In the genomic region with DNA sequence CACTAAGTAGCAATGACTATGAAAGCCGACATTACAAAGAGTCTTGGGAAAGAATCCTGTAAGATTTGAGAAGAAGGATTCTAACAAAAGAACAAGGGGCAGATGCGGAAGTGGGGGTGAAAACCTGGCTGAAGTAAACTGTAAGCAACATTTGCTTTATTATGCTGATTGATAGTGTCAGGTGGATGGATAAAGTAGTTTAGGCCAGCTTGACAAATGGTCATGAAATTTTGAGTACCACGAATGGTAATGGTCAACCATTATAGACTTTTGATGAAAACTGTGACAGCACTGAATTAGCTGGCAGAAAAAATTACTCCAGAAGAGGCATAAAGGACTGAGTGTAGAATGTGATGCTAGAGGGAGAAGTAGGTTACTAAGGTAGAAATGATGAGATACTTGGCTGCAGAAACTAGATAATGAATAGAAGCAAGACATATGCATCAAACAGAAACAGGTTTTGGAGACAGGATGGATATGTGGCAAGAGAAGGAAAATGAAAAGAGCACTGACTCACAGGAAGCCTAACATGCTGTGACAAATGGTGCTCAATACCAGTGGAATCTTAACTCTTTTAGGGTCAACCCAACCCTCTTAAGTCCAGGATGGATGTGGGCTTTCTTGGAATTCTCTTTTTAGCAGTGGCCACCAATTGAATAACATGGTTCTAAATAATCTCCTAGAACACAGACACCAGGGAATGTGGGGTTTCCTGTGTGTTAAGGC, we compare ENCODE assay signal across 11 cellular contexts. TPM values are rescaled to one million over a fixed set of nuclear protein-coding genes. Genes with fewer than 3 reads are reported as not detected.
DNase-seq lines count a peak whose midpoint lies in the region; ATAC-seq, FAIRE-seq and TF ChIP-seq lines count a peak whose summit lies in the region.
"Had no signal": no experiment of that assay in that cellular context is flagged by ENCODE, and none has a peak within 500 bp of the region (broad histone marks: within the 10 kb centered on the region; RNA-seq: fewer than 3 reads in every experiment).

No MANE protein-coding gene starts in this region.

- H3K9ac ChIP-seq in astrocyte (ENCODE audit: low read length), result no peak overlapping the region

- BruUV-seq in OCI-LY7 (replicated peaks; lab: Mats Ljungman, UMichigan), result no TSS peak

- no peak overlapping the region for H3K27ac ChIP-seq in astrocyte (ENCODE audit: low read depth, low read length)
- H3K27ac ChIP-seq in OCI-LY7 (ENCODE audit: low read depth, low read length, poor library complexity, severe bottlenecking), result no peak overlapping the region

- H3K36me3 Mint-ChIP-seq in astrocyte (ENCODE audit: low read depth, unreplicated experiment), result peaks cover 5% of the 10 kb centered on the region

- peaks cover 18% of the 10 kb centered on the region for H3K4me1 Mint-ChIP-seq in astrocyte (ENCODE audit: low read depth, unreplicated experiment)

- ATAC-seq in left ventricle myocardium superior, result no peak
- ATAC-seq: left lobe of liver had no signal

- CTCF ChIA-PET in OCI-LY7 (lab: Charles Lee; ENCODE audit: unreplicated experiment), result no interaction called here

- H3K36me3 ChIP-seq in astrocyte (ENCODE audit: insufficient read depth, low read length) (peaks cover 12% of the 10 kb centered on the region), OCI-LY7 (ENCODE audit: insufficient read depth, low read length) (peaks cover 91% of the 10 kb centered on the region)

- H3K4me1 ChIP-seq in astrocyte (ENCODE audit: insufficient read depth, low read length) (peaks cover 8% of the 10 kb centered on the region), OCI-LY7 (ENCODE audit: insufficient read depth, low read length, poor library complexity, severe bottlenecking) (peaks cover 8% of the 10 kb centered on the region)

- no peak overlapping the region for H3K27ac Mint-ChIP-seq in astrocyte (ENCODE audit: unreplicated experiment)

- H3K4me3 ChIP-seq in astrocyte (ENCODE audit: insufficient read depth, low read depth, low read length), result no peak overlapping the region
- H3K4me3 ChIP-seq in OCI-LY7 (ENCODE audit: low read depth, low read length, poor library complexity, severe bottlenecking), result no peak overlapping the region

- H3K4me2 ChIP-seq in astrocyte (ENCODE audit: low read length), result peak overlapping the region; percentile 39
- H3K4me2 ChIP-seq in OCI-LY7 (ENCODE audit: low read length), result no peak overlapping the region

- H2AFZ ChIP-seq in astrocyte (ENCODE audit: low read depth, low read length) (no peak overlapping the region), OCI-LY7 (ENCODE audit: low read length) (no peak overlapping the region)

- intact Hi-C loops in OCI-LY7 (cut with micrococcal nuclease; ENCODE audit: unreplicated experiment), result no loop called here
- intact Hi-C loops in left ventricle myocardium superior (cut with micrococcal nuclease), result no loop called here

- H3K4me3 Mint-ChIP-seq in astrocyte (ENCODE audit: unreplicated experiment), result no peak overlapping the region

- peaks cover 3% of the 10 kb centered on the region for H3K9me3 Mint-ChIP-seq in astrocyte (ENCODE audit: unreplicated experiment)

- peak; percentile 17 for DNase-seq in Ammon's horn (ENCODE audit: low spot score)
- peak; percentile 27 for DNase-seq in HPDE6-E6E7 (ENCODE audit: extremely low spot score)
- peak; percentile 90 for DNase-seq in astrocyte (ENCODE audit: low read depth)
- DNase-seq in kidney tubule cell (ENCODE audit: low spot score), result peak; percentile 48
- DNase-seq in ACHN, result no peak
- no peak for DNase-seq in OCI-LY7 (ENCODE audit: low spot score)
- DNase-seq in left ventricle myocardium superior, result no peak
- DNase-seq in activated CD8-positive, alpha-beta memory T cell treated with anti-CD3 and anti-CD28 coated beads for 24 hours, result no peak
- DNase-seq: NCI-H2107, right cardiac atrium had no signal

- in situ Hi-C loops in ACHN (cut with HindIII; ENCODE audit: low pct_ligation_motif_present, low pct_unique_long_range_greater_than_20kb, low sequenced_read_pairs), result no loop called here

- no peaks in the 10 kb centered on the region for H3K9me2 ChIP-seq in OCI-LY7 (ENCODE audit: insufficient read depth, low read length)

- H4K20me1 ChIP-seq in astrocyte (ENCODE audit: insufficient read depth, low read length) (peaks cover 13% of the 10 kb centered on the region), OCI-LY7 (ENCODE audit: insufficient read depth, low read length) (0 out of 2 replicates have a peak, but pooled peaks cover 7% of the 10 kb centered on the region)

- no peaks in the 10 kb centered on the region for H3K27me3 ChIP-seq in astrocyte (ENCODE audit: insufficient read depth, low read length)

- no peaks in the 10 kb centered on the region for H3K27me3 Mint-ChIP-seq in astrocyte (ENCODE audit: low read depth, unreplicated experiment)

- no peak for TF ChIP-seq CTCF in astrocyte (IDR thresholded peaks at IDR 0.05; ENCODE audit: insufficient read depth, low read depth, low read length)
- TF ChIP-seq CTCF in OCI-LY7 (conservative IDR thresholded peaks at IDR 0.05; ENCODE audit: low read length), result no peak

- peaks cover 68% of the 10 kb centered on the region for H3K79me2 ChIP-seq in astrocyte (ENCODE audit: insufficient read depth, low read length)
- peaks cover 95% of the 10 kb centered on the region for H3K79me2 ChIP-seq in OCI-LY7 (ENCODE audit: insufficient read depth, low read depth, low read length)

- POLR2A ChIA-PET in OCI-LY7 (lab: Charles Lee), result interaction anchor here (0.6 kb wide), 1 partner anchor 503 kb away, joined by 4 read pairs; no protein-coding TSS in a partner anchor

- H3K9me3 ChIP-seq in astrocyte (ENCODE audit: insufficient read depth, low read depth, low read length) (no peaks in the 10 kb centered on the region), OCI-LY7 (ENCODE audit: low read length) (peaks cover 8% of the 10 kb centered on the region; the same call in 1 of the 2 replicates)

- peak; percentile 81 for FAIRE-seq in astrocyte (lab: Jason Lieb, UNC)

RNA-seq across cellular contexts. Expression of a gene that starts 6.8 kb away (rescaled TPM):
- total RNA-seq in astrocyte, result 9.4 and 11.5 TPM in 2 replicates
- 21.4 and 24.6 TPM in 2 replicates for total RNA-seq in OCI-LY7 (2014; rRNA removed; shearing (Covaris generic))
- total RNA-seq in OCI-LY7 (2022), result 18.3 and 18.4 TPM in 2 replicates
- 5.9 TPM for total RNA-seq in left ventricle myocardium superior

Comparison
In these comparisons a context has a peak if more than half of its experiments do, and no peak if none do; other contexts are left out.
1. DNase-seq: peak in Ammon's horn (single experiment), HPDE6-E6E7 (single experiment), astrocyte (single experiment) and kidney tubule cell (single experiment); none in ACHN (single experiment), OCI-LY7 (single experiment), left ventricle myocardium superior (single experiment) and activated CD8-positive, alpha-beta memory T cell treated with anti-CD3 and anti-CD28 coated beads for 24 hours (single experiment).